7 cellular contexts compared by ENCODE assay signal in genomic region chr17:50169121-50169764, GRCh38.
DNase-seq lines count a peak whose midpoint lies in the region; ATAC-seq and TF ChIP-seq lines count a peak whose summit lies in the region.

No MANE protein-coding gene starts in this region.

- no peaks in the 10 kb centered on the region for H3K27me3 ChIP-seq in brain microvascular endothelial cell (replicated peaks)

- peak overlapping the region; percentile 65 for H3K4me3 Mint-ChIP-seq in T-helper 2 cell treated with Interferon-gamma antibody and Interleukin-4, amounts not matched to agents 5 μg/mL and 100 μg/mL, for 36 hours

- ATAC-seq in HG02981 (IDR thresholded peaks at IDR 0.05; ENCODE audit: unreplicated experiment) = no peak

- H3K4me1 Mint-ChIP-seq in T-helper 2 cell treated with Interferon-gamma antibody and Interleukin-4, amounts not matched to agents 5 μg/mL and 100 μg/mL, for 36 hours (ENCODE audit: low read depth) = peaks cover 15% of the 10 kb centered on the region

- H3K9me3 Mint-ChIP-seq in T-helper 2 cell treated with Interferon-gamma antibody and Interleukin-4, amounts not matched to agents 5 μg/mL and 100 μg/mL, for 36 hours = no peaks in the 10 kb centered on the region

- H3K27ac ChIP-seq in brain microvascular endothelial cell = no peak overlapping the region

- DNase-seq in GM10248 (ENCODE audit: extremely low spot score) (peak; percentile 75), NB4 (ENCODE audit: low read depth) (peak; percentile 76), brain microvascular endothelial cell (no peak), kidney tubule cell (ENCODE audit: low spot score) (peak; percentile 66)
- peak; percentile 60 for DNase-seq in T-helper 2 cell treated with Interferon-gamma antibody and Interleukin-4, amounts not matched to agents 5 μg/mL and 100 μg/mL, for 36 hours (ENCODE audit: low spot score)
- peak; percentile 70 for DNase-seq in stimulated activated CD8-positive, alpha-beta memory T cell treated with anti-CD3 and anti-CD28 coated beads, Interleukin-4, amount 100 ng/mL, for 48 hours

- peak overlapping the region; percentile 70 for H3K27ac Mint-ChIP-seq in T-helper 2 cell treated with Interferon-gamma antibody and Interleukin-4, amounts not matched to agents 5 μg/mL and 100 μg/mL, for 36 hours

- CTCF ChIA-PET in GM10248 (lab: Yijun Ruan, JAX) = interaction anchor here (0.7 to 6.4 kb wide), 43 partner anchors 8 to 177 kb away, joined by 3 to 107 read pairs (median 6); partner anchors contain the start of genes COL1A1, PPP1R9B, TMEM92 and XYLT2

- H3K4me3 ChIP-seq in NB4 (ENCODE audit: low read depth, low read length) (no peak overlapping the region), brain microvascular endothelial cell (ENCODE audit: low read depth, low read length) (no peak overlapping the region)

- in situ Hi-C loops in brain microvascular endothelial cell (cut with HindIII; ENCODE audit: low pct_ligation_motif_present, low sequenced_read_pairs) = no loop called here

- no peaks in the 10 kb centered on the region for H3K36me3 Mint-ChIP-seq in T-helper 2 cell treated with Interferon-gamma antibody and Interleukin-4, amounts not matched to agents 5 μg/mL and 100 μg/mL, for 36 hours (ENCODE audit: low read depth)

- peak; percentile 84 for TF ChIP-seq CTCF in GM10248 (IDR thresholded peaks at IDR 0.05; ENCODE audit: control extremely low read depth, extremely low read depth, low read depth, missing control alignments)
- TF ChIP-seq CTCF in NB4 (IDR thresholded peaks at IDR 0.05; ENCODE audit: low read depth, low read length) = peak; percentile 69
- peak; percentile 93 for TF ChIP-seq CTCF in brain microvascular endothelial cell (IDR thresholded peaks at IDR 0.05; ENCODE audit: low read depth, low read length, missing control alignments)

- H3K27me3 Mint-ChIP-seq in T-helper 2 cell treated with Interferon-gamma antibody and Interleukin-4, amounts not matched to agents 5 μg/mL and 100 μg/mL, for 36 hours (ENCODE audit: low read depth) = no peaks in the 10 kb centered on the region

- no peaks in the 10 kb centered on the region for H3K36me3 ChIP-seq in brain microvascular endothelial cell (replicated peaks)

- POLR2A ChIA-PET in GM10248 (lab: Yijun Ruan, JAX) = no interaction called here

- TF ChIP-seq POLR2A in NB4 (IDR thresholded peaks at IDR 0.05; ENCODE audit: extremely low read depth, insufficient read length) = no peak
